ENCODE assay signal across 20 cellular contexts in the genomic region with DNA sequence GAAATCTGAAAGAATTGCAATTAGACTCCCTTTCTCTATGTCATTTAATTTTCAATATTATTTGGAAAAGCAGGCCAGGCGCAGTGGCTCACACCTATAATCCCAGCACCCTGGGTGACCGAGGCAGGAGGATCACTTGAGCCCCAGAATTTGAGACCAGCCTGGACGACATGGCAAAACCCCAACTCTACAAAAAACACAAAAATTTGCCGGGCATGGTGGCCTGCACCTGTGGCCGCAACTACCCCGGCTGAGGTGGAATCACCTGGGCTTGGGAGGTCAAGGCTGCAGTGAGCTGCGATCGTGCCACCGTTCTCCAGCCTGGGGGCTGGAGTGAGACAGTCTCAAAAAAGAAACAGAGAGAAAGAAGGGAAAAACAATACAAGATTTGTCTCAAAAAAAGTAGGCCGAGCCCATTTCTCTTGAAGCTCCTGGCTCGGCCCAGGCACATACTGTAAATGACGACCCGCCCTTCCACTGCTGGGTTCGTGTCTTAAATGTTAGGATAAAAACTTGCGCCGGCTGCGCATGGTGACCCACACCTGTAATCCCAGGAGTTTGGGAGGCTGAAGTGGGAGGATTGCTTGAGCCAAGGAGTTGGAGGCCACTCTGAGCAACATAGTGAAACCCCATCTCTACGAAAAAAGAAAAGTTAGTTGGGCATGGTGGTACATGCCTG. TPM values are rescaled to one million over a fixed set of nuclear protein-coding genes. Genes with fewer than 3 reads are reported as not detected.
"Had no signal": no experiment of that assay in that cellular context is flagged by ENCODE, and none has a peak within 500 bp of the region (broad histone marks: within the 10 kb centered on the region; RNA-seq: fewer than 3 reads in every experiment).

No MANE protein-coding gene starts in this region.

- H3K4me1 ChIP-seq: breast epithelium had no signal

- ATAC-seq: sciatic nerve had no signal

- H3K27ac Mint-ChIP-seq: activated naive CD8-positive, alpha-beta T cell treated with anti-CD3 and anti-CD28 coated beads for 36 hours; immature natural killer cell; memory B cell had no signal

- H3K27me3 Mint-ChIP-seq: activated naive CD8-positive, alpha-beta T cell treated with anti-CD3 and anti-CD28 coated beads for 36 hours had no signal

- H3K4me3 ChIP-seq: breast epithelium, coronary artery, hepatocyte had no signal

- H3K27ac ChIP-seq: breast epithelium, coronary artery, hepatocyte, VCaP had no signal

- H3K36me3 ChIP-seq: breast epithelium had no signal

- H3K36me3 Mint-ChIP-seq: activated naive CD8-positive, alpha-beta T cell treated with anti-CD3 and anti-CD28 coated beads for 36 hours; immature natural killer cell; memory B cell had no signal

- DNase-seq: activated CD4-positive, alpha-beta T cell treated with anti-CD3 and anti-CD28 coated beads, Interleukin-2, amount 50 U/mL, for 4 hours; activated naive CD8-positive, alpha-beta T cell treated with anti-CD3 and anti-CD28 coated beads for 36 hours; activated T-cell treated with anti-CD3 and anti-CD28 coated beads for 4 hours; erythroblast; foreskin fibroblast; immature natural killer cell; nucleus accumbens; SIG-M5; SK-N-SH; small intestine; stimulated activated CD4-positive, alpha-beta T cell treated with anti-CD3 and anti-CD28 coated beads, Interleukin-15, amount 100 ng/mL, for 24 hours; stimulated activated naive CD4-positive, alpha-beta T cell had no signal

- H3K9me3 ChIP-seq: breast epithelium, SK-N-SH had no signal

- H3K9ac ChIP-seq: SK-N-SH had no signal

- H3K4me3 Mint-ChIP-seq: activated naive CD8-positive, alpha-beta T cell treated with anti-CD3 and anti-CD28 coated beads for 36 hours; immature natural killer cell; memory B cell; nephron had no signal

- H3K9me3 Mint-ChIP-seq: activated naive CD8-positive, alpha-beta T cell treated with anti-CD3 and anti-CD28 coated beads for 36 hours; activated T-helper 1 cell treated with anti-CD3 and anti-CD28 coated beads, Interleukin-12 subunit alpha, Interleukin-12 subunit beta, Interleukin-2, Interleukin-4 antibody, amounts not matched to agents 30 ng/mL and 10 ng/mL and 1 ng/mL, durations not matched to agents 14 hours and 24 hours and 36 hours; immature natural killer cell; memory B cell; nephron had no signal

- H3K4me1 Mint-ChIP-seq: immature natural killer cell had no signal

- H3K27me3 ChIP-seq: hepatocyte had no signal

RNA-seq across cellular contexts. Expression of gene GPC1, which starts 31.1 kb away (rescaled TPM):
- polyA plus RNA-seq: immature natural killer cell had no signal
